8 cellular contexts compared by ENCODE assay signal in genomic region chr16:19804538-19805323, GRCh38.
DNase-seq lines count a peak whose midpoint lies in the region; ATAC-seq, FAIRE-seq and TF ChIP-seq lines count a peak whose summit lies in the region.

No MANE protein-coding gene starts in this region.

- H3K4me3 Mint-ChIP-seq in T-helper 2 cell treated with Interferon-gamma antibody and Interleukin-4, amounts not matched to agents 5 μg/mL and 100 μg/mL, for 36 hours: peak overlapping the region; percentile 65
- no peak overlapping the region for H3K4me3 Mint-ChIP-seq in endodermal cell

- no peaks in the 10 kb centered on the region for H3K27me3 Mint-ChIP-seq in T-helper 2 cell treated with Interferon-gamma antibody and Interleukin-4, amounts not matched to agents 5 μg/mL and 100 μg/mL, for 36 hours (ENCODE audit: low read depth)
- H3K27me3 Mint-ChIP-seq in endodermal cell (ENCODE audit: insufficient read depth): peaks cover 1% of the 10 kb centered on the region

- H3K4me2 ChIP-seq in BLaER1 treated with 17β-estradiol and CSF1 and Interleukin-3, amounts not matched to agents 10 nM and 100 nM: peak overlapping the region; percentile 70 to 91 (median 88)

- H3K4me3 ChIP-seq in BLaER1 treated with 17β-estradiol and CSF1 and Interleukin-3, amounts not matched to agents 10 nM and 100 nM: peak overlapping the region in 7 of 10 experiments; percentile 23 to 45 (median 28); a peak in 9 of 20 replicates
- H3K4me3 ChIP-seq in endodermal cell (ENCODE audit: low read length): peak overlapping the region; percentile 10
- H3K4me3 ChIP-seq in pancreas: peak overlapping the region in 1 of 4 donors; percentile 14

- ATAC-seq in pancreas (peak; percentile 50 to 77 (median 74)), HG03521 (IDR thresholded peaks at IDR 0.05; ENCODE audit: unreplicated experiment) (no peak)

- peak overlapping the region; percentile 77 for H3K27ac Mint-ChIP-seq in T-helper 2 cell treated with Interferon-gamma antibody and Interleukin-4, amounts not matched to agents 5 μg/mL and 100 μg/mL, for 36 hours
- H3K27ac Mint-ChIP-seq in endodermal cell: peak overlapping the region; percentile 74

- intact Hi-C loops in pancreas (cut with DNase I): no loop called here

- peaks cover 12 to 22% (median 19%) of the 10 kb centered on the region in 11 experiments for H3K9me3 ChIP-seq in BLaER1 treated with 17β-estradiol and CSF1 and Interleukin-3, amounts not matched to agents 10 nM and 100 nM (replicated peaks in 1 of 11)
- peaks cover 18% of the 10 kb centered on the region for H3K9me3 ChIP-seq in endodermal cell (ENCODE audit: control insufficient read depth, low read length)
- H3K9me3 ChIP-seq in pancreas: no peaks in the 10 kb centered on the region

- TF ChIP-seq CTCF in endodermal cell (conservative IDR thresholded peaks at IDR 0.05) (no peak), pancreas (IDR thresholded peaks at IDR 0.05) (no peak)

- H3K27ac ChIP-seq in BLaER1 treated with 17β-estradiol and CSF1 and Interleukin-3, amounts not matched to agents 10 nM and 100 nM: peak overlapping the region; percentile 43 to 91 (median 79); a peak in 20 of 22 replicates
- H3K27ac ChIP-seq in endodermal cell (ENCODE audit: low read depth, low read length): no peak overlapping the region
- H3K27ac ChIP-seq in pancreas: peak overlapping the region; percentile 60 to 91 (median 76)

- WGBS in endodermal cell (ENCODE audit: insufficient coverage in 1 of 2, insufficient read length in 1 of 2), 2 experiments: 76 to 84% methylated on average over 6 to 10 of the region's 10 CpGs
- WGBS in pancreas, 2 donors: 18 to 21% methylated on average over 10 of the region's 10 CpGs

- H3K9ac ChIP-seq in BLaER1 treated with 17β-estradiol and CSF1 and Interleukin-3, amounts not matched to agents 10 nM and 100 nM: peak overlapping the region in 10 of 11 experiments; percentile 20 to 76 (median 62); a peak in 19 of 22 replicates
- no peak overlapping the region for H3K9ac ChIP-seq in endodermal cell (ENCODE audit: extremely low read depth, low read length, poor library complexity, severe bottlenecking)

- H3K36me3 Mint-ChIP-seq in T-helper 2 cell treated with Interferon-gamma antibody and Interleukin-4, amounts not matched to agents 5 μg/mL and 100 μg/mL, for 36 hours (ENCODE audit: low read depth): peaks cover 11% of the 10 kb centered on the region
- peaks cover 20% of the 10 kb centered on the region for H3K36me3 Mint-ChIP-seq in endodermal cell (ENCODE audit: low read depth)

- FAIRE-seq in pancreas (lab: Jason Lieb, UNC): no peak

- DNase-seq in NCI-H1092 treated with DMSO at 0.1 percent for 48 hours (lab: John Stamatoyannopoulos, UW): peak; percentile 86
- DNase-seq in T-helper 2 cell treated with Interferon-gamma antibody and Interleukin-4, amounts not matched to agents 5 μg/mL and 100 μg/mL, for 36 hours (ENCODE audit: low spot score): peak; percentile 4
- DNase-seq in endodermal cell: peak; percentile 70
- peak; percentile 64 to 87 (median 81) for DNase-seq in pancreas
- DNase-seq in middle frontal gyrus (ENCODE audit: extremely low spot score, low spot score): no peak
- no peak for DNase-seq in OCI-M2 (lab: John Stamatoyannopoulos, UW; ENCODE audit: unreplicated experiment)

- no peaks in the 10 kb centered on the region for H4K20me1 ChIP-seq in BLaER1 treated with 17β-estradiol and CSF1 and Interleukin-3, amounts not matched to agents 10 nM and 100 nM

- no peaks in the 10 kb centered on the region for H3K27me3 ChIP-seq in BLaER1 treated with 17β-estradiol and CSF1 and Interleukin-3, amounts not matched to agents 10 nM and 100 nM
- no peaks in the 10 kb centered on the region for H3K27me3 ChIP-seq in endodermal cell (ENCODE audit: control insufficient read depth, insufficient read depth, low read length, poor library complexity, severe bottlenecking)
- H3K27me3 ChIP-seq in pancreas: no peaks in the 10 kb centered on the region

- peaks cover 40 to 52% (median 46%) of the 10 kb centered on the region in 10 experiments for H3K4me1 ChIP-seq in BLaER1 treated with 17β-estradiol and CSF1 and Interleukin-3, amounts not matched to agents 10 nM and 100 nM
- no peaks in the 10 kb centered on the region for H3K4me1 ChIP-seq in endodermal cell (ENCODE audit: control insufficient read depth, insufficient read depth, low read length)
- H3K4me1 ChIP-seq in pancreas: peaks cover 35 to 41% (median 37%) of the 10 kb centered on the region in 3 donors

- H3K9me3 Mint-ChIP-seq in T-helper 2 cell treated with Interferon-gamma antibody and Interleukin-4, amounts not matched to agents 5 μg/mL and 100 μg/mL, for 36 hours: peaks cover 14% of the 10 kb centered on the region
- peaks cover 22% of the 10 kb centered on the region for H3K9me3 Mint-ChIP-seq in endodermal cell

- H3K36me3 ChIP-seq in BLaER1 treated with 17β-estradiol and CSF1 and Interleukin-3, amounts not matched to agents 10 nM and 100 nM: peaks cover 0 to 4% (median 0%) of the 10 kb centered on the region in 11 experiments; a peak in 2 of 22 replicates
- no peaks in the 10 kb centered on the region for H3K36me3 ChIP-seq in endodermal cell (ENCODE audit: control insufficient read depth, insufficient read depth, low read length)
- H3K36me3 ChIP-seq in pancreas: no peaks in the 10 kb centered on the region

- peaks cover 9% of the 10 kb centered on the region for H3K4me1 Mint-ChIP-seq in T-helper 2 cell treated with Interferon-gamma antibody and Interleukin-4, amounts not matched to agents 5 μg/mL and 100 μg/mL, for 36 hours (ENCODE audit: low read depth)
- peaks cover 13% of the 10 kb centered on the region for H3K4me1 Mint-ChIP-seq in endodermal cell

Comparison
In these comparisons a context has a peak if more than half of its experiments do, and no peak if none do; other contexts are left out.
1. DNase-seq: peak in NCI-H1092 treated with DMSO at 0.1 percent for 48 hours (single experiment), T-helper 2 cell treated with Interferon-gamma antibody and Interleukin-4, amounts not matched to agents 5 μg/mL and 100 μg/mL, for 36 hours (single experiment), endodermal cell (single experiment) and pancreas (6 of 6); none in middle frontal gyrus (single experiment) and OCI-M2 (single experiment).